In genomic region chr18:21163647-21164625, GRCh38 we compare ENCODE assay signal across 8 cellular contexts. TPM values are rescaled to one million over a fixed set of nuclear protein-coding genes. Genes with fewer than 3 reads are reported as not detected.
DNase-seq lines count a peak whose midpoint lies in the region; ATAC-seq and TF ChIP-seq lines count a peak whose summit lies in the region.

No MANE protein-coding gene starts in this region.

- H3K27me3 ChIP-seq in SK-N-SH (ENCODE audit: insufficient read depth) (no peaks in the 10 kb centered on the region), gastrocnemius medialis (no peaks in the 10 kb centered on the region)

- no peaks in the 10 kb centered on the region for H3K36me3 Mint-ChIP-seq in activated T-helper 1 cell treated with anti-CD3 and anti-CD28 coated beads, Interleukin-12 subunit alpha, Interleukin-12 subunit beta, Interleukin-2, Interleukin-4 antibody, amounts not matched to agents 30 ng/mL and 10 ng/mL and 1 ng/mL, durations not matched to agents 14 hours and 24 hours and 36 hours (ENCODE audit: low read depth)

- H3K27ac ChIP-seq in SK-N-SH (ENCODE audit: low read depth in 2 of 2, low read length in 1 of 2), result peak overlapping the region in 1 of 2 experiments; percentile 59; a peak in 3 of 4 replicates
- peak overlapping the region in 1 of 4 donors; percentile 16 for H3K27ac ChIP-seq in gastrocnemius medialis

- intact Hi-C loops in gastrocnemius medialis (cut with DNase I; ENCODE audit: low total_unique reads), result no loop called here
- intact Hi-C loops in activated T-helper 1 cell treated with anti-CD3 and anti-CD28 coated beads, Interleukin-12 subunit alpha, Interleukin-12 subunit beta, Interleukin-2, Interleukin-4 antibody, amounts not matched to agents 30 ng/mL and 10 ng/mL and 1 ng/mL, durations not matched to agents 14 hours and 24 hours and 36 hours (cut with micrococcal nuclease), result no loop called here

- TF ChIP-seq EP300 in SK-N-SH (IDR thresholded peaks at IDR 0.05; ENCODE audit: borderline replicate concordance in 1 of 2, low read depth in 1 of 2, low read length in 1 of 2), result no peak

- no peaks in the 10 kb centered on the region for H3K4me1 Mint-ChIP-seq in activated T-helper 1 cell treated with anti-CD3 and anti-CD28 coated beads, Interleukin-12 subunit alpha, Interleukin-12 subunit beta, Interleukin-2, Interleukin-4 antibody, amounts not matched to agents 30 ng/mL and 10 ng/mL and 1 ng/mL, durations not matched to agents 14 hours and 24 hours and 36 hours (ENCODE audit: low read depth)

- H3K4me3 ChIP-seq in SK-N-SH (ENCODE audit: low read depth in 2 of 2, low read length in 1 of 2), result no peak overlapping the region
- H3K4me3 ChIP-seq in fibroblast of villous mesenchyme (ENCODE audit: low read depth, low read length), result no peak overlapping the region
- no peak overlapping the region for H3K4me3 ChIP-seq in gastrocnemius medialis

- no peaks in the 10 kb centered on the region; a peak in 1 of 4 replicates for H3K4me1 ChIP-seq in SK-N-SH (ENCODE audit: control insufficient read depth in 1 of 2, insufficient read depth in 2 of 2, low read depth in 1 of 2, low read length in 1 of 2)
- no peaks in the 10 kb centered on the region for H3K4me1 ChIP-seq in gastrocnemius medialis

- H2AFZ ChIP-seq in SK-N-SH (ENCODE audit: low read depth), result peak overlapping the region; percentile 85

- POLR2A ChIA-PET in SK-N-SH (lab: Yijun Ruan, JAX), result no interaction called here

- CTCF ChIA-PET in SK-N-SH (lab: Yijun Ruan, JAX), result interaction anchor here (1.0 kb wide), 1 partner anchor 32 kb away, joined by 3 read pairs; no protein-coding TSS in a partner anchor

- peak; percentile 84 for DNase-seq in H4 (ENCODE audit: low spot score)
- DNase-seq in SK-N-SH, result no peak
- peak; percentile 83 for DNase-seq in fibroblast of villous mesenchyme (ENCODE audit: low read depth)
- no peak for DNase-seq in gastrocnemius medialis
- no peak for DNase-seq in activated T-helper 1 cell treated with anti-CD3 and anti-CD28 coated beads, Interleukin-12 subunit alpha, Interleukin-12 subunit beta, Interleukin-2, Interleukin-4 antibody, amounts not matched to agents 30 ng/mL and 10 ng/mL and 1 ng/mL, durations not matched to agents 14 hours and 24 hours and 36 hours (ENCODE audit: low spot score)

- TF ChIP-seq RAD21 in SK-N-SH (IDR thresholded peaks at IDR 0.05; ENCODE audit: low read length), result no peak

- peak overlapping the region; percentile 18; the same call in 1 of the 2 replicates for H3K9ac ChIP-seq in SK-N-SH

- H3K4me3 Mint-ChIP-seq in activated T-helper 1 cell treated with anti-CD3 and anti-CD28 coated beads, Interleukin-12 subunit alpha, Interleukin-12 subunit beta, Interleukin-2, Interleukin-4 antibody, amounts not matched to agents 30 ng/mL and 10 ng/mL and 1 ng/mL, durations not matched to agents 14 hours and 24 hours and 36 hours, result no peak overlapping the region

- no peaks in the 10 kb centered on the region for H3K9me2 ChIP-seq in SK-N-SH

- no peaks in the 10 kb centered on the region for H3K9me3 Mint-ChIP-seq in activated T-helper 1 cell treated with anti-CD3 and anti-CD28 coated beads, Interleukin-12 subunit alpha, Interleukin-12 subunit beta, Interleukin-2, Interleukin-4 antibody, amounts not matched to agents 30 ng/mL and 10 ng/mL and 1 ng/mL, durations not matched to agents 14 hours and 24 hours and 36 hours

- ATAC-seq in gastrocnemius medialis, result peak; percentile 33 to 56
- no peak for ATAC-seq in HG03196 (IDR thresholded peaks at IDR 0.05; ENCODE audit: unreplicated experiment)
- no peak for ATAC-seq in HG02885 (IDR thresholded peaks at IDR 0.05; ENCODE audit: poor library complexity, unreplicated experiment)
- ATAC-seq in HG03159 (IDR thresholded peaks at IDR 0.05; ENCODE audit: unreplicated experiment), result no peak

- no peak for TF ChIP-seq CTCF in SK-N-SH (IDR thresholded peaks at IDR 0.05)
- TF ChIP-seq CTCF in fibroblast of villous mesenchyme (IDR thresholded peaks at IDR 0.05; ENCODE audit: insufficient read depth, low read depth, low read length), result no peak
- TF ChIP-seq CTCF in gastrocnemius medialis (IDR thresholded peaks at IDR 0.05 in 4 of 5, conservative IDR thresholded peaks at IDR 0.05 in 1 of 5), result no peak

- H3K4me2 ChIP-seq in SK-N-SH, result peak overlapping the region; percentile 52

- H3K27ac Mint-ChIP-seq in activated T-helper 1 cell treated with anti-CD3 and anti-CD28 coated beads, Interleukin-12 subunit alpha, Interleukin-12 subunit beta, Interleukin-2, Interleukin-4 antibody, amounts not matched to agents 30 ng/mL and 10 ng/mL and 1 ng/mL, durations not matched to agents 14 hours and 24 hours and 36 hours, result no peak overlapping the region

- no peaks in the 10 kb centered on the region for H4K20me1 ChIP-seq in SK-N-SH (ENCODE audit: insufficient read depth)

- H3K79me2 ChIP-seq in SK-N-SH (ENCODE audit: insufficient read depth), result no peaks in the 10 kb centered on the region

- no peaks in the 10 kb centered on the region for H3K27me3 Mint-ChIP-seq in activated T-helper 1 cell treated with anti-CD3 and anti-CD28 coated beads, Interleukin-12 subunit alpha, Interleukin-12 subunit beta, Interleukin-2, Interleukin-4 antibody, amounts not matched to agents 30 ng/mL and 10 ng/mL and 1 ng/mL, durations not matched to agents 14 hours and 24 hours and 36 hours (ENCODE audit: insufficient read depth)

- H3F3A ChIP-seq in SK-N-SH (replicated peaks; ENCODE audit: insufficient read depth), result no peaks in the 10 kb centered on the region

- H3K9me3 ChIP-seq in SK-N-SH (no peaks in the 10 kb centered on the region), gastrocnemius medialis (no peaks in the 10 kb centered on the region)

- H3K36me3 ChIP-seq in SK-N-SH (replicated peaks in 1 of 2; ENCODE audit: control insufficient read depth in 1 of 2, insufficient read depth in 2 of 2, low read length in 1 of 2), result no peaks in the 10 kb centered on the region
- H3K36me3 ChIP-seq in gastrocnemius medialis, result no peaks in the 10 kb centered on the region

- in situ Hi-C loops in gastrocnemius medialis (cut with MboI; ENCODE audit: low sequenced_read_pairs in 4 of 4), result loop anchor here in 1 of 4 donors (25.0 kb wide), 1 partner anchor 102 kb away; no protein-coding TSS in a partner anchor

- TF ChIP-seq POLR2A in gastrocnemius medialis (IDR thresholded peaks at IDR 0.05), result no peak

- WGBS in SK-N-SH (ENCODE audit: low lambda C conversion rate), result 28% methylated on average over 7 of the region's 7 CpGs

TF ChIP-seq in SK-N-SH, 30 proteins besides CTCF, POLR2A, EP300 and RAD21:
- no peak for TF ChIP-seq JUND (IDR thresholded peaks at IDR 0.05)
- TF ChIP-seq YY1 (IDR thresholded peaks at IDR 0.05; ENCODE audit: low read depth), result peak; percentile 62; the same call in 1 of the 2 replicates
- TF ChIP-seq FOSL2 (IDR thresholded peaks at IDR 0.05; ENCODE audit: borderline replicate concordance, low read depth), result no peak
- TF ChIP-seq SIN3A (IDR thresholded peaks at IDR 0.05; ENCODE audit: borderline replicate concordance, low read depth, low read length), result no peak
- no peak for TF ChIP-seq SMC3 (IDR thresholded peaks at IDR 0.05; ENCODE audit: low read depth, low read length)
- no peak for TF ChIP-seq ZBTB33 (IDR thresholded peaks at IDR 0.05; ENCODE audit: borderline replicate concordance, low read depth)
- peak; percentile 47 for TF ChIP-seq NFIC (IDR thresholded peaks at IDR 0.05; ENCODE audit: borderline replicate concordance)
- TF ChIP-seq FOXJ3 (CRISPR knock-in tag; IDR thresholded peaks at IDR 0.05), result no peak
- TF ChIP-seq MAX (IDR thresholded peaks at IDR 0.05; ENCODE audit: low read depth), result no peak

RNA-seq across cellular contexts. Expression of gene ROCK1, which starts 52.3 kb away (rescaled TPM):
- total RNA-seq in H4 (2014; rRNA removed; shearing (Covaris generic)), result 14.4 and 14.9 TPM in 2 replicates
- 4.9 and 6.7 TPM in 2 replicates for polyA plus RNA-seq in SK-N-SH (2012; rRNA removed)
- polyA plus RNA-seq in SK-N-SH (2012; cell fraction: cytosol; rRNA removed), result 6.7 and 9.7 TPM in 2 replicates
- 12.3 and 22.5 TPM in 2 replicates for polyA plus RNA-seq in SK-N-SH (2012; cell fraction: nucleus; rRNA removed)
- total RNA-seq in fibroblast of villous mesenchyme (42.5 and 55.3 TPM in 2 replicates), gastrocnemius medialis (10 to 100 TPM; 11.0 to 15.7 (median 12.7) TPM)
- 58.6 and 62.1 TPM in 2 replicates for total RNA-seq in activated T-helper 1 cell treated with anti-CD3 and anti-CD28 coated beads, Interleukin-12 subunit alpha, Interleukin-12 subunit beta, Interleukin-2, Interleukin-4 antibody, amounts not matched to agents 30 ng/mL and 10 ng/mL and 1 ng/mL, durations not matched to agents 14 hours and 24 hours and 36 hours

Comparison
In these comparisons a context has a peak if more than half of its experiments do, and no peak if none do; other contexts are left out.
1. DNase-seq: peak in H4 (single experiment) and fibroblast of villous mesenchyme (single experiment); none in SK-N-SH (single experiment), gastrocnemius medialis (0 of 2) and activated T-helper 1 cell treated with anti-CD3 and anti-CD28 coated beads, Interleukin-12 subunit alpha, Interleukin-12 subunit beta, Interleukin-2, Interleukin-4 antibody, amounts not matched to agents 30 ng/mL and 10 ng/mL and 1 ng/mL, durations not matched to agents 14 hours and 24 hours and 36 hours (single experiment).
2. ATAC-seq: peak in gastrocnemius medialis (2 of 2); none in HG03196 (single experiment), HG02885 (single experiment) and HG03159 (single experiment).